Comparison of ENCODE assay signal across 28 cellular contexts in genomic region chr2:177528341-177528740, GRCh38.
"Had no signal": no experiment of that assay in that cellular context is flagged by ENCODE, and none has a peak within 500 bp of the region (broad histone marks: within the 10 kb centered on the region; RNA-seq: fewer than 3 reads in every experiment).

No MANE protein-coding gene starts in this region.

- H3K4me1 Mint-ChIP-seq: memory B cell; stimulated activated naive B cell treated with anti-CD40 and anti-IgM and Interleukin-4, amounts not matched to agents 10 μg/mL and 1 μg/mL and 100 μg/mL, for 72 hours had no signal

- H3K36me3 ChIP-seq: prostate gland, thyroid gland had no signal

- H3K9me3 Mint-ChIP-seq: memory B cell; naive thymus-derived CD4-positive, alpha-beta T cell; natural killer cell treated with Interleukin-12 subunit alpha and Interleukin-12 subunit beta and Interleukin-15 and Interleukin-18, amount 100 ng/mL, for 72 hours; neural crest cell; stimulated activated naive B cell treated with anti-CD40 and anti-IgM and Interleukin-4, amounts not matched to agents 10 μg/mL and 1 μg/mL and 100 μg/mL, for 72 hours had no signal

- DNase-seq: islet precursor cell; left ventricle myocardium inferior; midbrain; mucosa of descending colon; naive thymus-derived CD4-positive, alpha-beta T cell; nucleus accumbens; pancreas; posterior cingulate gyrus; retina; right cardiac atrium; stimulated activated CD4-positive, alpha-beta T cell treated with anti-CD3 and anti-CD28 coated beads, Interleukin-12 subunit alpha, Interleukin-12 subunit beta, amount 100 ng/mL, for 4 hours; stimulated activated CD4-positive, alpha-beta T cell treated with anti-CD3 and anti-CD28 coated beads, Interleukin-15, amount 100 ng/mL, for 24 hours; stimulated activated CD4-positive, alpha-beta T cell treated with anti-CD3 and anti-CD28 coated beads, Interleukin-2, amount 100 ng/mL, for 24 hours; stimulated activated CD4-positive, alpha-beta T cell treated with anti-CD3 and anti-CD28 coated beads, Interleukin-4, amount 100 ng/mL, for 1 hour; stimulated activated naive B cell treated with anti-CD40 and anti-IgM and Interleukin-4, amounts not matched to agents 10 μg/mL and 1 μg/mL and 100 μg/mL, for 72 hours; stimulated activated naive CD8-positive, alpha-beta T cell treated with anti-CD3 and anti-CD28 coated beads, Interleukin-15, Interleukin-2, amounts not matched to agents 100 U/mL and 50 U/mL, for 24 hours; stomach; testis; thyroid gland; transverse colon; upper lobe of right lung had no signal

- ATAC-seq: mucosa of descending colon; naive thymus-derived CD4-positive, alpha-beta T cell; natural killer cell treated with Interleukin-12 subunit alpha and Interleukin-12 subunit beta and Interleukin-15 and Interleukin-18, amount 100 ng/mL, for 72 hours; pancreas; right cardiac atrium; sciatic nerve; stimulated activated naive B cell treated with anti-CD40 and anti-IgM and Interleukin-4, amounts not matched to agents 10 μg/mL and 1 μg/mL and 100 μg/mL, for 72 hours; stimulated activated naive CD8-positive, alpha-beta T cell treated with anti-CD3 and anti-CD28 coated beads, Interleukin-15, Interleukin-2, amounts not matched to agents 100 U/mL and 50 U/mL, for 24 hours; upper lobe of right lung had no signal

- H3K27ac Mint-ChIP-seq: memory B cell; natural killer cell treated with Interleukin-12 subunit alpha and Interleukin-12 subunit beta and Interleukin-15 and Interleukin-18, amount 100 ng/mL, for 72 hours; stimulated activated naive B cell treated with anti-CD40 and anti-IgM and Interleukin-4, amounts not matched to agents 10 μg/mL and 1 μg/mL and 100 μg/mL, for 72 hours had no signal

- H3K27me3 Mint-ChIP-seq: memory B cell; naive thymus-derived CD4-positive, alpha-beta T cell; natural killer cell treated with Interleukin-12 subunit alpha and Interleukin-12 subunit beta and Interleukin-15 and Interleukin-18, amount 100 ng/mL, for 72 hours; stimulated activated naive B cell treated with anti-CD40 and anti-IgM and Interleukin-4, amounts not matched to agents 10 μg/mL and 1 μg/mL and 100 μg/mL, for 72 hours had no signal

- H3K4me1 ChIP-seq: left ventricle myocardium inferior, prostate gland, stomach, testis, thyroid gland, transverse colon, upper lobe of right lung had no signal

- H3K9me3 ChIP-seq: left ventricle myocardium inferior, mucosa of descending colon, pancreas, prostate gland, stomach, testis, thyroid gland, transverse colon, upper lobe of right lung had no signal

- H3K27ac ChIP-seq: left ventricle myocardium inferior, pancreas, prostate gland, skin epidermis, stomach, thyroid gland, transverse colon, upper lobe of right lung had no signal

- H3K4me3 Mint-ChIP-seq: memory B cell; naive thymus-derived CD4-positive, alpha-beta T cell; natural killer cell treated with Interleukin-12 subunit alpha and Interleukin-12 subunit beta and Interleukin-15 and Interleukin-18, amount 100 ng/mL, for 72 hours; neural crest cell; stimulated activated naive B cell treated with anti-CD40 and anti-IgM and Interleukin-4, amounts not matched to agents 10 μg/mL and 1 μg/mL and 100 μg/mL, for 72 hours had no signal

- H3K27me3 ChIP-seq: pancreas, stomach, testis, thyroid gland, transverse colon, upper lobe of right lung had no signal

- H3K4me3 ChIP-seq: left ventricle myocardium inferior, lung, mucosa of descending colon, pancreas, prostate gland, skin epidermis, stomach, testis, thyroid gland, transverse colon, upper lobe of right lung had no signal
